Comparison of ENCODE assay signal across 9 cellular contexts in genomic region chr10:70880077-70880534, GRCh38. TPM values are rescaled to one million over a fixed set of nuclear protein-coding genes. Genes with fewer than 3 reads are reported as not detected.
A peak's percentile ranks its signal among the peaks of the same experiment; 100 is the strongest.
DNase-seq lines count a peak whose midpoint lies in the region; ATAC-seq and TF ChIP-seq lines count a peak whose summit lies in the region.
"Had no signal": no experiment of that assay in that cellular context is flagged by ENCODE, and none has a peak within 500 bp of the region (broad histone marks: within the 10 kb centered on the region; RNA-seq: fewer than 3 reads in every experiment).

No MANE protein-coding gene starts in this region.

- H3K36me3 Mint-ChIP-seq in CD4-positive, CD25-positive, alpha-beta regulatory T cell = peaks cover 28% of the 10 kb centered on the region
- H3K36me3 Mint-ChIP-seq in T-helper 17 cell (ENCODE audit: low read depth) = peaks cover 2% of the 10 kb centered on the region

- peak; percentile 81 to 98 (median 96) for TF ChIP-seq CTCF in adrenal gland (IDR thresholded peaks at IDR 0.05)

- no peak overlapping the region for H3K27ac ChIP-seq in CD4-positive, CD25-positive, alpha-beta regulatory T cell (ENCODE audit: insufficient read depth, low read length, poor library complexity, severe bottlenecking)
- peak overlapping the region in 1 of 5 donors; percentile 33 for H3K27ac ChIP-seq in adrenal gland

- DNase-seq in CD4-positive, CD25-positive, alpha-beta regulatory T cell = peak; percentile 57 to 84 (median 75)
- DNase-seq in NCI-H128 (lab: John Stamatoyannopoulos, UW; ENCODE audit: unreplicated experiment) = peak; percentile 21
- DNase-seq in T-helper 17 cell = peak; percentile 42 to 59 (median 48)
- peak; percentile 78 to 95 (median 85) for DNase-seq in adrenal gland
- peak; percentile 70 for DNase-seq in left ventricle myocardium superior
- DNase-seq in sciatic nerve (ENCODE audit: low spot score) = peak; percentile 86

- peaks cover 2 to 5% (median 4%) of the 10 kb centered on the region in 4 donors for H3K4me1 Mint-ChIP-seq in CD4-positive, CD25-positive, alpha-beta regulatory T cell
- H3K4me1 Mint-ChIP-seq in T-helper 17 cell = peaks cover 9% of the 10 kb centered on the region

- H3K9me3 Mint-ChIP-seq in CD4-positive, CD25-positive, alpha-beta regulatory T cell = no peaks in the 10 kb centered on the region
- H3K9me3 Mint-ChIP-seq: IgD-negative memory B cell had no signal

- peak overlapping the region in 1 of 3 donors; percentile 72 for H3K27ac Mint-ChIP-seq in CD4-positive, CD25-positive, alpha-beta regulatory T cell
- no peak overlapping the region for H3K27ac Mint-ChIP-seq in T-helper 17 cell

- ATAC-seq in CD4-positive, CD25-positive, alpha-beta regulatory T cell (ENCODE audit: low read depth in 2 of 2) = peak; percentile 85
- peak; percentile 63 for ATAC-seq in GM21423 (IDR thresholded peaks at IDR 0.05; ENCODE audit: unreplicated experiment)
- ATAC-seq in T-helper 17 cell = peak; percentile 94
- ATAC-seq in left ventricle myocardium superior = peak; percentile 75
- peak; percentile 82 for ATAC-seq in sciatic nerve
- no peak for ATAC-seq in GM21526 (IDR thresholded peaks at IDR 0.05; ENCODE audit: low FRiP score, unreplicated experiment)

- H3K4me1 ChIP-seq in CD4-positive, CD25-positive, alpha-beta regulatory T cell (ENCODE audit: control insufficient read depth, insufficient read depth, low read length, poor library complexity, severe bottlenecking) = no peaks in the 10 kb centered on the region
- H3K4me1 ChIP-seq in adrenal gland (replicated peaks in 1 of 2) = no peaks in the 10 kb centered on the region

- no peak overlapping the region for H3K4me3 Mint-ChIP-seq in CD4-positive, CD25-positive, alpha-beta regulatory T cell
- H3K4me3 Mint-ChIP-seq in T-helper 17 cell = no peak overlapping the region
- H3K4me3 Mint-ChIP-seq: IgD-negative memory B cell had no signal

- H3K27me3 Mint-ChIP-seq in CD4-positive, CD25-positive, alpha-beta regulatory T cell = no peaks in the 10 kb centered on the region
- H3K27me3 Mint-ChIP-seq in T-helper 17 cell = no peaks in the 10 kb centered on the region
- H3K27me3 Mint-ChIP-seq: IgD-negative memory B cell had no signal

- no peaks in the 10 kb centered on the region for H3K27me3 ChIP-seq in CD4-positive, CD25-positive, alpha-beta regulatory T cell (ENCODE audit: control insufficient read depth, insufficient read depth, low read length)
- no peaks in the 10 kb centered on the region for H3K27me3 ChIP-seq in adrenal gland

- no peak for TF ChIP-seq POLR2A in adrenal gland (IDR thresholded peaks at IDR 0.05)

- no peak overlapping the region for H3K4me3 ChIP-seq in CD4-positive, CD25-positive, alpha-beta regulatory T cell (ENCODE audit: low read depth, low read length)
- no peak overlapping the region for H3K4me3 ChIP-seq in adrenal gland

- no peaks in the 10 kb centered on the region for H3K9me3 ChIP-seq in CD4-positive, CD25-positive, alpha-beta regulatory T cell (ENCODE audit: control insufficient read depth in 2 of 2, low read length in 2 of 2)
- H3K9me3 ChIP-seq in T-helper 17 cell (ENCODE audit: control insufficient read depth, low read length, poor library complexity, severe bottlenecking) (no peaks in the 10 kb centered on the region), adrenal gland (replicated peaks in 1 of 3) (no peaks in the 10 kb centered on the region)

- 3 to 13% (median 6%) methylated on average over 4 of the region's 4 CpGs for WGBS in adrenal gland, 4 donors

- intact Hi-C loops in adrenal gland (cut with DNase I) = loop anchor here in 1 of 2 donors (5.0 kb wide), 1 partner anchor 328 kb away; no protein-coding TSS in a partner anchor
- intact Hi-C loops in left ventricle myocardium superior (cut with micrococcal nuclease) = loop anchor here (5.0 kb wide), 2 partner anchors 63 to 328 kb away; partner anchors contain the start of gene SGPL1
- intact Hi-C loops in sciatic nerve (cut with DNase I) = no loop called here

- H3K36me3 ChIP-seq in CD4-positive, CD25-positive, alpha-beta regulatory T cell (ENCODE audit: control insufficient read depth, insufficient read depth, low read length) = peaks cover 37% of the 10 kb centered on the region
- peaks cover 0 to 41% of the 10 kb centered on the region in 2 donors for H3K36me3 ChIP-seq in adrenal gland (replicated peaks in 1 of 2)

RNA-seq across cellular contexts. Expression of gene PCBD1, which starts 8.3 kb away (rescaled TPM):
- 14.0 TPM for total RNA-seq in CD4-positive, CD25-positive, alpha-beta regulatory T cell
- polyA plus RNA-seq in CD4-positive, CD25-positive, alpha-beta regulatory T cell = 10 to 100 TPM; 28.1 to 41.7 (median 32.0) TPM
- total RNA-seq in T-helper 17 cell (1 to 10 TPM; 8.1 TPM), adrenal gland (100 to 1,000 TPM in 7 of 8 donors, 10 to 100 TPM in 1; 42.7 to 160 (median 134) TPM), left ventricle myocardium superior (172 TPM), sciatic nerve (41.1 TPM)
- 100 to 1,000 TPM in 2 of 3 donors, 10 to 100 TPM in 1; 76.5 to 213 (median 188) TPM for polyA plus RNA-seq in adrenal gland

Comparison
In these comparisons a context has a peak if more than half of its experiments do, and no peak if none do; other contexts are left out.
1. DNase-seq: peak in every context shown above with its lines; median percentile 86 in sciatic nerve; 85 in adrenal gland; 75 in CD4-positive, CD25-positive, alpha-beta regulatory T cell; 70 in left ventricle myocardium superior; 48 in T-helper 17 cell; 21 in NCI-H128.